8 cellular contexts compared by ENCODE assay signal in the genomic region with DNA sequence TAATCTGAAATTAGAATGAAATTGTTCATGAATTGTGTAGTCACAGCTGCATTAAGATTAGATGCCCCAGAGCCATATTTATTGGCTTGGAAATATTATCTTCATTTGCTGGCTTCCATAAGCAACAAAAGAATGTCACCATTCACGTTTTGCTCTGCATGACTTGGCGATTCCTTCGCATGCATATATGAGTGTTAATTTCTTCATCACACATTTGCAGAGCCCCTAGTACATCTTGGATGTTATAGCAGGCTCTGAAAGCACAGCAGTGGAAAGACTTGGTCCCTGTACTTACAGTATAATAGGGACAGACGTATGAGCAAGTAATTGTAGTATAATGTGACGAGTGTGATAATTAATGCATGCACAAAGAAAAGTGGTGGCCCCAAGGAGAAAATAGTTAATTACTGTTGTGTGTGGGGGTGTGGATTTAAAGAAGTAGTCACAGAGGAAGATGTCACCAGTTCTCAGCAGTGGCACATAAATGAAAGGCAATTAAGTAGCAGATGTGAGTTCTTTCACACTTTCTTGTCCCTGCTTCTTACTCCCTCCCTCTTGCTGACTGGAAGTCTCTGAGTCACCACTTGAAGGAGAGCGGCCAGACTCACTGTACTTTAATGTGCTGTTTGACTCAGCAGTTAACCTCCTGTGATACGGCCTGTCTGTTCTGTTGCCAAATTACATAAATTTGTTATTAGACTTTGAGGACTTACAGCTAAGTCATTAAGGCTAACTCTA. TPM values are rescaled to one million over a fixed set of nuclear protein-coding genes. Genes with fewer than 3 reads are reported as not detected.
A peak's percentile ranks its signal among the peaks of the same experiment; 100 is the strongest.
DNase-seq lines count a peak whose midpoint lies in the region; TF ChIP-seq lines count a peak whose summit lies in the region.

No MANE protein-coding gene starts in this region.

- no peaks in the 10 kb centered on the region for H3K27me3 ChIP-seq in adipocyte (replicated peaks; ENCODE audit: control insufficient read depth, insufficient read depth, low read length)
- H3K27me3 ChIP-seq in kidney epithelial cell (ENCODE audit: control insufficient read depth, insufficient read depth, low read length): no peaks in the 10 kb centered on the region

- TF ChIP-seq POLR2A in NB4 (IDR thresholded peaks at IDR 0.05; ENCODE audit: extremely low read depth, insufficient read length): no peak

- H3K36me3 ChIP-seq in adipocyte (ENCODE audit: control insufficient read depth, insufficient read depth, low read length, severe bottlenecking) (no peaks in the 10 kb centered on the region), kidney epithelial cell (ENCODE audit: control insufficient read depth, insufficient read depth, low read length) (no peaks in the 10 kb centered on the region)

- no peak overlapping the region for H3K9ac ChIP-seq in adipocyte (ENCODE audit: low read length)

- intact Hi-C loops in posterior vena cava (cut with DNase I): no loop called here

- H3K4me3 ChIP-seq in NB4 (ENCODE audit: low read depth, low read length): no peak overlapping the region
- peak overlapping the region; percentile 2 for H3K4me3 ChIP-seq in adipocyte (ENCODE audit: low read length)
- H3K4me3 ChIP-seq in kidney epithelial cell (ENCODE audit: low read depth, low read length): no peak overlapping the region

- DNase-seq in EH (ENCODE audit: low read depth) (peak; percentile 94), NB4 (ENCODE audit: low read depth) (peak; percentile 84), adipocyte (ENCODE audit: low read depth) (peak; percentile 84), kidney epithelial cell (ENCODE audit: low read depth) (peak; percentile 90), cortex of kidney (lab: John Stamatoyannopoulos, UW) (no peak), GDM1 (lab: John Stamatoyannopoulos, UW) (no peak), NCI-H187 treated with DMSO at 0.1 percent for 48 hours (lab: John Stamatoyannopoulos, UW) (no peak), posterior vena cava (ENCODE audit: low spot score) (no peak)

- no peaks in the 10 kb centered on the region for H3K9me3 ChIP-seq in adipocyte (ENCODE audit: control insufficient read depth, low read length)

- TF ChIP-seq CTCF in NB4 (IDR thresholded peaks at IDR 0.05; ENCODE audit: low read depth, low read length): no peak
- TF ChIP-seq CTCF in kidney epithelial cell (IDR thresholded peaks at IDR 0.05; ENCODE audit: insufficient read depth, low read length, poor library complexity, severe bottlenecking): no peak

- peaks cover 59% of the 10 kb centered on the region for H3K4me1 ChIP-seq in adipocyte (ENCODE audit: control insufficient read depth, insufficient read depth, low read length)

RNA-seq across cellular contexts. Expression of a gene that starts 21.0 kb away (rescaled TPM):
- 207 and 230 TPM in 2 replicates for total RNA-seq in kidney epithelial cell
- total RNA-seq in posterior vena cava: 100 to 1,000 TPM; 244 to 281 TPM

Comparison
In these comparisons a context has a peak if more than half of its experiments do, and no peak if none do; other contexts are left out.
1. DNase-seq: peak in EH (single experiment), NB4 (single experiment), adipocyte (single experiment) and kidney epithelial cell (single experiment); none in cortex of kidney (single experiment), GDM1 (single experiment), NCI-H187 treated with DMSO at 0.1 percent for 48 hours (single experiment) and posterior vena cava (single experiment).